ENCODE assay signal across 9 cellular contexts in genomic region chr2:47172156-47172921, GRCh38. TPM values are rescaled to one million over a fixed set of nuclear protein-coding genes. Genes with fewer than 3 reads are reported as not detected.
A peak's percentile ranks its signal among the peaks of the same experiment; 100 is the strongest.
DNase-seq lines count a peak whose midpoint lies in the region; ATAC-seq and TF ChIP-seq lines count a peak whose summit lies in the region.
"Had no signal": no experiment of that assay in that cellular context is flagged by ENCODE, and none has a peak within 500 bp of the region (broad histone marks: within the 10 kb centered on the region; RNA-seq: fewer than 3 reads in every experiment).

No MANE protein-coding gene starts in this region.

- H3K27me3 Mint-ChIP-seq in activated CD8-positive, alpha-beta memory T cell treated with anti-CD3 and anti-CD28 coated beads, Interleukin-2, amount 10 ng/mL, durations not matched to agents 7 days and 5 days: no peaks in the 10 kb centered on the region
- H3K27me3 Mint-ChIP-seq in T-helper 17 cell: peaks cover 7% of the 10 kb centered on the region

- TF ChIP-seq POLR2A in gastroesophageal sphincter (IDR thresholded peaks at IDR 0.05) (no peak), stomach (IDR thresholded peaks at IDR 0.05) (no peak)

- H3K4me3 ChIP-seq in gastroesophageal sphincter (peak overlapping the region; percentile 5 to 95), stomach (peak overlapping the region in 3 of 4 donors; percentile 61 to 79 (median 72))

- H3K4me3 Mint-ChIP-seq in activated CD8-positive, alpha-beta memory T cell treated with anti-CD3 and anti-CD28 coated beads, Interleukin-2, amount 10 ng/mL, durations not matched to agents 7 days and 5 days: peak overlapping the region; percentile 99
- H3K4me3 Mint-ChIP-seq in T-helper 17 cell: peak overlapping the region; percentile 80

- H3K4me1 ChIP-seq in gastroesophageal sphincter (peaks cover 7 to 73% (median 23%) of the 10 kb centered on the region in 3 donors), stomach (peaks cover 25 to 76% (median 49%) of the 10 kb centered on the region in 4 donors)

- H3K9me3 ChIP-seq in T-helper 17 cell (ENCODE audit: control insufficient read depth, low read length, poor library complexity, severe bottlenecking): no peaks in the 10 kb centered on the region
- no peaks in the 10 kb centered on the region for H3K9me3 ChIP-seq in gastroesophageal sphincter
- H3K9me3 ChIP-seq in stomach: no peaks in the 10 kb centered on the region

- ATAC-seq in activated CD8-positive, alpha-beta memory T cell treated with anti-CD3 and anti-CD28 coated beads, Interleukin-2, amount 10 ng/mL, durations not matched to agents 7 days and 5 days: no peak
- ATAC-seq in T-helper 17 cell (no peak), gastroesophageal sphincter (no peak), HG02938 (IDR thresholded peaks at IDR 0.05; ENCODE audit: unreplicated experiment) (no peak)

- no peak for DNase-seq in activated CD8-positive, alpha-beta memory T cell treated with anti-CD3 and anti-CD28 coated beads, Interleukin-2, amount 10 ng/mL, durations not matched to agents 7 days and 5 days
- no peak for DNase-seq in activated CD8-positive, alpha-beta memory T cell treated with anti-CD3 and anti-CD28 coated beads for 24 hours
- no peak for DNase-seq in T-helper 17 cell
- no peak for DNase-seq in stomach
- DNase-seq in NCI-H446 treated with DMSO at 0.1 percent for 48 hours (lab: John Stamatoyannopoulos, UW): no peak
- DNase-seq in NCI-H2196 (lab: John Stamatoyannopoulos, UW; ENCODE audit: unreplicated experiment): no peak

- no peaks in the 10 kb centered on the region for H3K9me3 Mint-ChIP-seq in activated CD8-positive, alpha-beta memory T cell treated with anti-CD3 and anti-CD28 coated beads, Interleukin-2, amount 10 ng/mL, durations not matched to agents 7 days and 5 days (ENCODE audit: low read depth)

- H3K36me3 Mint-ChIP-seq in activated CD8-positive, alpha-beta memory T cell treated with anti-CD3 and anti-CD28 coated beads, Interleukin-2, amount 10 ng/mL, durations not matched to agents 7 days and 5 days: peaks cover 56% of the 10 kb centered on the region
- H3K36me3 Mint-ChIP-seq in T-helper 17 cell (ENCODE audit: low read depth): peaks cover 7% of the 10 kb centered on the region

- peaks cover 49% of the 10 kb centered on the region for H3K4me1 Mint-ChIP-seq in activated CD8-positive, alpha-beta memory T cell treated with anti-CD3 and anti-CD28 coated beads, Interleukin-2, amount 10 ng/mL, durations not matched to agents 7 days and 5 days
- peaks cover 45% of the 10 kb centered on the region for H3K4me1 Mint-ChIP-seq in T-helper 17 cell

- TF ChIP-seq CTCF in gastroesophageal sphincter (IDR thresholded peaks at IDR 0.05): no peak
- TF ChIP-seq CTCF in stomach (IDR thresholded peaks at IDR 0.05): no peak

- WGBS in gastroesophageal sphincter (ENCODE audit: low coverage in 1 of 2), 2 donors: 8 to 10% methylated on average over 4 to 7 of the region's 9 CpGs
- 38 to 65% (median 53%) methylated on average over 9 of the region's 9 CpGs for WGBS in stomach, 5 donors

- no peaks in the 10 kb centered on the region for H3K27me3 ChIP-seq in gastroesophageal sphincter
- H3K27me3 ChIP-seq in stomach: no peaks in the 10 kb centered on the region

- TF ChIP-seq EP300 in gastroesophageal sphincter (IDR thresholded peaks at IDR 0.05) (no peak), stomach (IDR thresholded peaks at IDR 0.05) (no peak)

- CTCF ChIA-PET in activated CD8-positive, alpha-beta memory T cell treated with anti-CD3 and anti-CD28 coated beads, Interleukin-2, amount 10 ng/mL, durations not matched to agents 7 days and 5 days (lab: Charles Lee): interaction anchor here (0.7 to 1.3 kb wide), 3 partner anchors 88 to 248 kb away, joined by 3 read pairs; no protein-coding TSS in a partner anchor

- peaks cover 0 to 22% of the 10 kb centered on the region in 2 donors for H3K36me3 ChIP-seq in gastroesophageal sphincter
- peaks cover 11 to 31% (median 23%) of the 10 kb centered on the region in 4 donors for H3K36me3 ChIP-seq in stomach

- peak overlapping the region; percentile 96 to 100 (median 98) for H3K27ac ChIP-seq in gastroesophageal sphincter
- H3K27ac ChIP-seq in stomach: peak overlapping the region in 1 of 5 donors; percentile 99

- peak overlapping the region; percentile 46 for H3K27ac Mint-ChIP-seq in activated CD8-positive, alpha-beta memory T cell treated with anti-CD3 and anti-CD28 coated beads, Interleukin-2, amount 10 ng/mL, durations not matched to agents 7 days and 5 days
- H3K27ac Mint-ChIP-seq in T-helper 17 cell: peak overlapping the region; percentile 99

- intact Hi-C loops in stomach (cut with DNase I; ENCODE audit: low total_unique reads): no loop called here

RNA-seq across cellular contexts. Expression of gene CALM2, which starts 4.0 kb away (rescaled TPM):
- total RNA-seq in activated CD8-positive, alpha-beta memory T cell treated with anti-CD3 and anti-CD28 coated beads, Interleukin-2, amount 10 ng/mL, durations not matched to agents 7 days and 5 days: 100 to 1,000 TPM; 389 to 451 TPM
- total RNA-seq in T-helper 17 cell (100 to 1,000 TPM; 184 to 194 TPM), gastroesophageal sphincter (1,000 to 10,000 TPM in 1 of 4 donors, 100 to 1,000 TPM in 3; 842 to 1,190 (median 952) TPM), stomach (100 to 1,000 TPM; 193 to 700 (median 438) TPM)
- 100 to 1,000 TPM; 392 to 541 (median 413) TPM for polyA plus RNA-seq in stomach

RNA-seq across cellular contexts. Expression of gene STPG4, which starts 17.2 kb away (rescaled TPM):
- total RNA-seq in activated CD8-positive, alpha-beta memory T cell treated with anti-CD3 and anti-CD28 coated beads, Interleukin-2, amount 10 ng/mL, durations not matched to agents 7 days and 5 days: under 1 TPM; 0.20 to 0.40 TPM
- total RNA-seq in T-helper 17 cell: under 1 TPM in 1 of 2 donors, not detected in 1; 0.21 TPM
- total RNA-seq in gastroesophageal sphincter: under 1 TPM in 2 of 4 donors, not detected in 2; 0.23 to 0.67 TPM
- not detected for total RNA-seq in stomach
- not detected for polyA plus RNA-seq in stomach
- total RNA-seq: glomerular endothelial cell had no signal
